In genomic region chr15:69478259-69478687, GRCh38 we compare ENCODE assay signal across 8 cellular contexts. TPM values are rescaled to one million over a fixed set of nuclear protein-coding genes. Genes with fewer than 3 reads are reported as not detected.
DNase-seq lines count a peak whose midpoint lies in the region; ATAC-seq, FAIRE-seq and TF ChIP-seq lines count a peak whose summit lies in the region.

No MANE protein-coding gene starts in this region.

- no peak overlapping the region for H3K4me3 ChIP-seq in gastroesophageal sphincter
- no peak overlapping the region for H3K4me3 ChIP-seq in pancreas

- DNase-seq in Ammon's horn (ENCODE audit: low spot score) (peak; percentile 78), GM20000 (ENCODE audit: low spot score) (peak; percentile 62), NCI-H524 treated with DMSO at 0.1 percent for 48 hours (lab: John Stamatoyannopoulos, UW) (peak; percentile 73), activated T-cell treated with anti-CD3 and anti-CD28 coated beads for 48 hours (ENCODE audit: low read depth) (peak; percentile 44), pancreas (peak in 3 of 6 donors; percentile 46 to 82 (median 57))

- ATAC-seq in gastroesophageal sphincter (no peak), pancreas (peak in 3 of 4 donors; percentile 49 to 59 (median 52)), GM21515 (IDR thresholded peaks at IDR 0.05; ENCODE audit: unreplicated experiment) (no peak), GM18498 (IDR thresholded peaks at IDR 0.05; ENCODE audit: unreplicated experiment) (no peak)

- 11 to 75% methylated on average over 5 to 6 of the region's 12 CpGs for WGBS in gastroesophageal sphincter (ENCODE audit: low coverage in 1 of 2), 2 donors
- 26 to 29% methylated on average over 12 of the region's 12 CpGs for WGBS in pancreas, 2 donors

- TF ChIP-seq EP300 in gastroesophageal sphincter (IDR thresholded peaks at IDR 0.05): no peak

- H3K9me3 ChIP-seq in gastroesophageal sphincter (no peaks in the 10 kb centered on the region), pancreas (no peaks in the 10 kb centered on the region)

- H3K36me3 ChIP-seq in gastroesophageal sphincter (no peaks in the 10 kb centered on the region), pancreas (no peaks in the 10 kb centered on the region)

- TF ChIP-seq CTCF in GM20000 (IDR thresholded peaks at IDR 0.05; ENCODE audit: extremely low read depth, missing control alignments) (peak; percentile 83), gastroesophageal sphincter (IDR thresholded peaks at IDR 0.05) (peak; percentile 29 to 78 (median 52)), pancreas (IDR thresholded peaks at IDR 0.05) (peak; percentile 51 to 86 (median 78))

- H3K27me3 ChIP-seq in gastroesophageal sphincter (peaks cover 4% of the 10 kb centered on the region), pancreas (no peaks in the 10 kb centered on the region)

- intact Hi-C loops in pancreas (cut with DNase I): no loop called here

- H3K27ac ChIP-seq in gastroesophageal sphincter: no peak overlapping the region
- no peak overlapping the region for H3K27ac ChIP-seq in pancreas

- TF ChIP-seq POLR2A in gastroesophageal sphincter (IDR thresholded peaks at IDR 0.05): no peak

- no peak for FAIRE-seq in pancreas (lab: Jason Lieb, UNC)

- no peaks in the 10 kb centered on the region for H3K4me1 ChIP-seq in gastroesophageal sphincter
- H3K4me1 ChIP-seq in pancreas: no peaks in the 10 kb centered on the region

RNA-seq across cellular contexts. Expression of gene RPLP1, which starts 25.7 kb away (rescaled TPM):
- total RNA-seq in gastroesophageal sphincter (100 to 1,000 TPM; 337 to 657 (median 426) TPM), pancreas (1,000 to 10,000 TPM in 1 of 6 donors, 100 to 1,000 TPM in 5; 578 to 1,123 (median 772) TPM)
- polyA plus RNA-seq in pancreas: 100 to 1,000 TPM; 638 to 738 TPM

Comparison
In these comparisons a context has a peak if more than half of its experiments do, and no peak if none do; other contexts are left out.
1. ATAC-seq: peak in pancreas (3 of 4); none in gastroesophageal sphincter (single experiment), GM21515 (single experiment) and GM18498 (single experiment).
2. Peak in every context shown above with its lines, with median percentiles within 50 percentile points of each other: CTCF ChIP-seq.